In genomic region chr5:169804861-169805260, GRCh38 we compare ENCODE assay signal across 12 cellular contexts.
DNase-seq lines count a peak whose midpoint lies in the region; ATAC-seq and TF ChIP-seq lines count a peak whose summit lies in the region.
"Had no signal": no experiment of that assay in that cellular context is flagged by ENCODE, and none has a peak within 500 bp of the region (broad histone marks: within the 10 kb centered on the region; RNA-seq: fewer than 3 reads in every experiment).

No MANE protein-coding gene starts in this region.

- H3K27me3 ChIP-seq in body of pancreas: peaks cover 0 to 7% of the 10 kb centered on the region in 2 donors
- H3K27me3 ChIP-seq: SJCRH30 had no signal

- peak overlapping the region; percentile 90 for H3K27ac Mint-ChIP-seq in activated naive CD4-positive, alpha-beta T cell treated with anti-CD3 and anti-CD28 coated beads, Interleukin-2, amount 50 U/mL, for 24 hours
- H3K27ac Mint-ChIP-seq in activated T-helper 17 cell treated with anti-CD3 and anti-CD28 coated beads, Interleukin-2, amount 50 U/mL, for 72 hours: peak overlapping the region; percentile 89

- H3K27me3 Mint-ChIP-seq in activated naive CD4-positive, alpha-beta T cell treated with anti-CD3 and anti-CD28 coated beads, Interleukin-2, amount 50 U/mL, for 24 hours: no peaks in the 10 kb centered on the region
- no peaks in the 10 kb centered on the region for H3K27me3 Mint-ChIP-seq in activated T-helper 17 cell treated with anti-CD3 and anti-CD28 coated beads, Interleukin-2, amount 50 U/mL, for 72 hours

- peaks cover 48% of the 10 kb centered on the region for H3K4me1 Mint-ChIP-seq in activated naive CD4-positive, alpha-beta T cell treated with anti-CD3 and anti-CD28 coated beads, Interleukin-2, amount 50 U/mL, for 24 hours
- peaks cover 46% of the 10 kb centered on the region for H3K4me1 Mint-ChIP-seq in activated T-helper 17 cell treated with anti-CD3 and anti-CD28 coated beads, Interleukin-2, amount 50 U/mL, for 72 hours

- 73 to 75% methylated on average over 1 of the region's 1 CpG for WGBS in body of pancreas, 2 donors

- intact Hi-C loops in body of pancreas (cut with DNase I): no loop called here

- peaks cover 34% of the 10 kb centered on the region for H3K36me3 Mint-ChIP-seq in activated naive CD4-positive, alpha-beta T cell treated with anti-CD3 and anti-CD28 coated beads, Interleukin-2, amount 50 U/mL, for 24 hours
- peaks cover 95% of the 10 kb centered on the region for H3K36me3 Mint-ChIP-seq in activated T-helper 17 cell treated with anti-CD3 and anti-CD28 coated beads, Interleukin-2, amount 50 U/mL, for 72 hours (ENCODE audit: low read depth)
- H3K36me3 Mint-ChIP-seq: type B pancreatic cell had no signal

- no peaks in the 10 kb centered on the region for H3K4me1 ChIP-seq in body of pancreas
- H3K4me1 ChIP-seq: SJCRH30 had no signal

- TF ChIP-seq CTCF in fibroblast of pulmonary artery (IDR thresholded peaks at IDR 0.05; ENCODE audit: low read length, missing control alignments): no peak
- TF ChIP-seq CTCF in body of pancreas (IDR thresholded peaks at IDR 0.05): no peak

- no peaks in the 10 kb centered on the region for H3K36me3 ChIP-seq in body of pancreas (replicated peaks in 1 of 2; ENCODE audit: insufficient read depth in 1 of 2, low read depth in 2 of 2)
- H3K36me3 ChIP-seq: SJCRH30 had no signal

- TF ChIP-seq POLR2A in body of pancreas (IDR thresholded peaks at IDR 0.05): no peak

- no peaks in the 10 kb centered on the region for H3K9me3 ChIP-seq in body of pancreas
- H3K9me3 ChIP-seq: SJCRH30 had no signal

- no peaks in the 10 kb centered on the region for H3K9me3 Mint-ChIP-seq in activated naive CD4-positive, alpha-beta T cell treated with anti-CD3 and anti-CD28 coated beads, Interleukin-2, amount 50 U/mL, for 24 hours
- H3K9me3 Mint-ChIP-seq in activated T-helper 17 cell treated with anti-CD3 and anti-CD28 coated beads, Interleukin-2, amount 50 U/mL, for 72 hours: no peaks in the 10 kb centered on the region

- no peak for DNase-seq in activated naive CD4-positive, alpha-beta T cell treated with anti-CD3 and anti-CD28 coated beads, Interleukin-2, amount 50 U/mL, for 16 hours
- DNase-seq in fibroblast of pulmonary artery (ENCODE audit: low read depth) (peak; percentile 42), NCI-H2227 (lab: John Stamatoyannopoulos, UW; ENCODE audit: unreplicated experiment) (no peak), MV-4-11 (lab: John Stamatoyannopoulos, UW) (no peak), SIG-M5 (lab: John Stamatoyannopoulos, UW) (no peak), body of pancreas (no peak)
- DNase-seq: central memory CD4-positive, alpha-beta T cell; SJCRH30 had no signal

- H3K27ac ChIP-seq in body of pancreas: no peak overlapping the region
- H3K27ac ChIP-seq: SJCRH30, VCaP had no signal

- ATAC-seq in activated T-helper 17 cell treated with anti-CD3 and anti-CD28 coated beads, Interleukin-2, amount 50 U/mL, for 72 hours (replicated peaks): peak; percentile 31
- ATAC-seq in body of pancreas: no peak

- H3K4me3 Mint-ChIP-seq in activated naive CD4-positive, alpha-beta T cell treated with anti-CD3 and anti-CD28 coated beads, Interleukin-2, amount 50 U/mL, for 24 hours: peak overlapping the region; percentile 51
- peak overlapping the region; percentile 71 for H3K4me3 Mint-ChIP-seq in activated T-helper 17 cell treated with anti-CD3 and anti-CD28 coated beads, Interleukin-2, amount 50 U/mL, for 72 hours
- H3K4me3 Mint-ChIP-seq: type B pancreatic cell had no signal

- no peak overlapping the region for H3K4me3 ChIP-seq in fibroblast of pulmonary artery (replicated peaks; ENCODE audit: low read depth, low read length)
- no peak overlapping the region for H3K4me3 ChIP-seq in body of pancreas
- H3K4me3 ChIP-seq: SJCRH30 had no signal
